6 cellular contexts compared by ENCODE assay signal in the genomic region with DNA sequence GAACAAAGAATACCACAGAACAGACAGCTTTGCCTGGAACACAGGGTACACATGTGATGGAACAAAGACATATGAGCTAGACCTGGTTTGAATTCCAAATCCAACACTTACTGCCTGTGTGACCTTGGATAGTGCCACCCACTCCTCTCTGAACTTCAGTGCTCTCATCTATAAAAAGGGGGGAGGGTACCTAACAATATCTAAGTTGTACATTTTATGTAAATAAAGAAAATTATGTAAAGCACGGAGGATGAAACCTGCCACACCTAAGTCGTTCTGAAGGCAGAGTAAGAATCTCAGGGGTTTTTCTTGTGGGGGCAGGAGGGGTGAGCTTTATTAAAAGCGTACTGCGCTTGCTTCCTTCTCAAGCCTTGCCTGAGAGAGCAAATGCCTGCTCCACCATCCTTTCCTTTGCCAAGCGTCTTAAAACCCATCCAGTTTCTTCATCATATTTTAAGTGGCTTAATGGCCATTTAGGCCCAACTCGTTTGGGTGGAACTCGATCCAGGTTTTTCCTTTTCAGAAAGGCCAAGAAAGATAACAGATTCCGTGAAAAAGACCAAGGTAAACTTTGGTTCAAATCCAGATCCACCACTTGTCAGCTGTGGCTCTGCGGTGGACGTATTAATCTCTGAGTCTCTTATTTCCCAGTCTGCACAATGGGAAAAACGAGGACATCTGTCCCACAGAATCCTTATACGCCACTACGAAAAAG. TPM values are rescaled to one million over a fixed set of nuclear protein-coding genes. Genes with fewer than 3 reads are reported as not detected.
DNase-seq lines count a peak whose midpoint lies in the region; ATAC-seq and TF ChIP-seq lines count a peak whose summit lies in the region.

No MANE protein-coding gene starts in this region.

- H3K27ac ChIP-seq in colonic mucosa, result peak overlapping the region; percentile 90

- H3K4me1 ChIP-seq in colonic mucosa, result peaks cover 20% of the 10 kb centered on the region

- no peaks in the 10 kb centered on the region for H3K27me3 ChIP-seq in colonic mucosa

- peak; percentile 54 to 81 for DNase-seq in NCI-H524 (lab: John Stamatoyannopoulos, UW)
- no peak for DNase-seq in colonic mucosa
- DNase-seq in pons (ENCODE audit: low spot score), result peak; percentile 37
- no peak for DNase-seq in epidermal melanocyte (ENCODE audit: insufficient read length, low spot score)

- peak overlapping the region; percentile 80 to 94 for H3K9ac ChIP-seq in colonic mucosa (ENCODE audit: low read depth in 2 of 2, low read length in 2 of 2)

- ATAC-seq in GM18873 (IDR thresholded peaks at IDR 0.05; ENCODE audit: low FRiP score, unreplicated experiment) (no peak), GM18520 (IDR thresholded peaks at IDR 0.05; ENCODE audit: unreplicated experiment) (no peak)

- peak overlapping the region; percentile 99 for H3K4me3 ChIP-seq in colonic mucosa

- no peaks in the 10 kb centered on the region for H3K9me3 ChIP-seq in colonic mucosa

- H3K36me3 ChIP-seq in colonic mucosa, result no peaks in the 10 kb centered on the region

- intact Hi-C loops in colonic mucosa (cut with DNase I), result no loop called here

- TF ChIP-seq CTCF in colonic mucosa (IDR thresholded peaks at IDR 0.05), result no peak

RNA-seq across cellular contexts. Expression of a gene that starts 1.0 kb away (rescaled TPM):
- total RNA-seq in colonic mucosa, result 100 to 1,000 TPM; 110 to 142 TPM

RNA-seq across cellular contexts. Expression of a gene that starts 1.1 kb away (rescaled TPM):
- total RNA-seq in colonic mucosa, result 10 to 100 TPM; 15.8 to 27.4 TPM

RNA-seq across cellular contexts. Expression of a gene that starts 30.5 kb away (rescaled TPM):
- total RNA-seq in colonic mucosa, result 100 to 1,000 TPM; 219 to 709 TPM

RNA-seq across cellular contexts. Expression of a gene that starts 49.4 kb away (rescaled TPM):
- total RNA-seq in colonic mucosa, result 10 to 100 TPM; 27.6 to 51.4 TPM

RNA-seq across cellular contexts. Expression of a gene that starts 53.9 kb away (rescaled TPM):
- 1 to 10 TPM; 2.2 to 2.7 TPM for total RNA-seq in colonic mucosa

Comparison
In these comparisons a context has a peak if more than half of its experiments do, and no peak if none do; other contexts are left out.
1. DNase-seq: peak in NCI-H524 (2 of 2) and pons (single experiment); none in colonic mucosa (single experiment) and epidermal melanocyte (single experiment).